1 cellular context compared by ENCODE assay signal in the genomic region with DNA sequence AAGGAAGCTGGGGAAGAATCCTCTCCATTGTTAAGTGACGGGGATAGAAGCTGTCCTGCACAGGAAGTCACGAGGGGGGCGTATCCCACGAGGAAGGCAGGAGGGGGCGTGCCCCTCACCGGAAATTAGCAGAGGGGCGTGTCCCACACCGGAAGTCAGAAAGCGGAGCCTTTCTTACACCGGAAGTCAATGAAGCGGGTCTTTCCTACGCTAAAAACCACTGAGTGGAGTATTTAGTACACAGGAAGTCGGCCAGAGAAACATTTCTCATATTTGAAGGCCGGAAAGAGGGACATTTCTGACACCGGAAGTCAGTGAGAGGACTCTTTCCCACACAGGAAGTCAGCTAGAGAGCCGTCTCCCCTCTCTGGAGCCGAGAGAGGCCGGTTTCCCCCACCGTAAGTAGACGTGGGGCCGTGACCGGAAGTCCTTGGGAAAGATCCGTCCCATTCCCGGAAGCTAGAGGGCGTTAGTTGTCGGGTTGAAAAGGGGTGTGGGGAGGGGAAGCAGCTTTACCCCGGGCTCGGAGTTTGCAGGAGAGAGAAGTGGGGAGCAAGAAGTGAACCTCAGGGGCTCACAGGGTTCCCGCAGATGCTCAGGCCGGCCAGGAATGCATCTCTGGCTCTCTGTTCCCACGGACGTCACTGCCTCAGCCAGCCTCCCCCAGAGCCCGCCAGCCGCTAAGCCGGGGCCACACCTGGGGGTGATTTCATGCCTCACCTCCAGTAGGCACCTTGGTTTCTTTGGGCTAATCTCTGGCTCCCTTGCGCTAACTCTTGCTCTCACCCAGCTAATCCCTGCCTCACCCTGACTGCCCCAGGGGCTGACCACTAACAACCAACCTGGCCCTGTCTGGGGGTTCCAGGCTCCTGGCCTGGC.
TF ChIP-seq lines count a peak whose summit lies in the region.

No MANE protein-coding gene starts in this region.

TF ChIP-seq in A549, 52 proteins besides CTCF, POLR2A, EP300 and RAD21 (continued from another document):
- TF ChIP-seq, protein P1, sequence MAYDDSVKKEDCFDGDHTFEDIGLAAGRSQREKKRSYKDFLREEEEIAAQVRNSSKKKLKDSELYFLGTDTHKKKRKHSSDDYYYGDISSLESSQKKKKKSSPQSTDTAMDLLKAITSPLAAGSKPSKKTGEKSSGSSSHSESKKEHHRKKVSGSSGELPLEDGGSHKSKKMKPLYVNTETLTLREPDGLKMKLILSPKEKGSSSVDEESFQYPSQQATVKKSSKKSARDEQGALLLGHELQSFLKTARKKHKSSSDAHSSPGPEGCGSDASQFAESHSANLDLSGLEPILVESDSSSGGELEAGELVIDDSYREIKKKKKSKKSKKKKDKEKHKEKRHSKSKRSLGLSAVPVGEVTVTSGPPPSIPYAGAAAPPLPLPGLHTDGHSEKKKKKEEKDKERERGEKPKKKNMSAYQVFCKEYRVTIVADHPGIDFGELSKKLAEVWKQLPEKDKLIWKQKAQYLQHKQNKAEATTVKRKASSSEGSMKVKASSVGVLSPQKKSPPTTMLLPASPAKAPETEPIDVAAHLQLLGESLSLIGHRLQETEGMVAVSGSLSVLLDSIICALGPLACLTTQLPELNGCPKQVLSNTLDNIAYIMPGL (CRISPR knock-in tag; IDR thresholded peaks at IDR 0.05; ENCODE audit: borderline replicate concordance) = 0 out of 2 replicates have a peak, but pooled peaks have one; percentile 16
- no peak for TF ChIP-seq ZFP36 (IDR thresholded peaks at IDR 0.05; ENCODE audit: borderline replicate concordance, partially characterized antibody)
- no peak for TF ChIP-seq RNF2 (IDR thresholded peaks at IDR 0.05; ENCODE audit: borderline replicate concordance, low read depth)
- no peak for TF ChIP-seq HDAC2 (IDR thresholded peaks at IDR 0.05)
- TF ChIP-seq MAFK (IDR thresholded peaks at IDR 0.05; ENCODE audit: partially characterized antibody) = no peak
- TF ChIP-seq, protein P2, sequence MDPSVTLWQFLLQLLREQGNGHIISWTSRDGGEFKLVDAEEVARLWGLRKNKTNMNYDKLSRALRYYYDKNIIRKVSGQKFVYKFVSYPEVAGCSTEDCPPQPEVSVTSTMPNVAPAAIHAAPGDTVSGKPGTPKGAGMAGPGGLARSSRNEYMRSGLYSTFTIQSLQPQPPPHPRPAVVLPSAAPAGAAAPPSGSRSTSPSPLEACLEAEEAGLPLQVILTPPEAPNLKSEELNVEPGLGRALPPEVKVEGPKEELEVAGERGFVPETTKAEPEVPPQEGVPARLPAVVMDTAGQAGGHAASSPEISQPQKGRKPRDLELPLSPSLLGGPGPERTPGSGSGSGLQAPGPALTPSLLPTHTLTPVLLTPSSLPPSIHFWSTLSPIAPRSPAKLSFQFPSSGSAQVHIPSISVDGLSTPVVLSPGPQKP (IDR thresholded peaks at IDR 0.05; ENCODE audit: low read depth, low read length) = no peak
- TF ChIP-seq PBX3 (IDR thresholded peaks at IDR 0.05) = no peak
- TF ChIP-seq ZNF302 (CRISPR knock-in tag; IDR thresholded peaks at IDR 0.05) = no peak
- TF ChIP-seq KDM5A (IDR thresholded peaks at IDR 0.05) = no peak
- TF ChIP-seq MAZ (IDR thresholded peaks at IDR 0.05; ENCODE audit: borderline replicate concordance, low read depth, low read length) = no peak
- peak in 1 of 2 experiments; percentile 66; a peak in 2 of 5 replicates for TF ChIP-seq JUN (IDR thresholded peaks at IDR 0.05)
- no peak for TF ChIP-seq GATA3 (IDR thresholded peaks at IDR 0.05; ENCODE audit: borderline replicate concordance)
- no peak for TF ChIP-seq RARB (CRISPR knock-in tag; IDR thresholded peaks at IDR 0.05)
- TF ChIP-seq BCL3 (IDR thresholded peaks at IDR 0.05) = no peak
- no peak for TF ChIP-seq KDM1A (IDR thresholded peaks at IDR 0.05; ENCODE audit: low read depth)
- TF ChIP-seq ESRRA (IDR thresholded peaks at IDR 0.05; ENCODE audit: borderline replicate concordance, low read length) = no peak
- peak; percentile 66 for TF ChIP-seq MAX (IDR thresholded peaks at IDR 0.05)
- TF ChIP-seq SMC3 (IDR thresholded peaks at IDR 0.05) = 0 out of 3 replicates have a peak, but pooled peaks have one; percentile 19
